25 cellular contexts compared by ENCODE assay signal in genomic region chr3:187586226-187586625, GRCh38.
"Had no signal": no experiment of that assay in that cellular context is flagged by ENCODE, and none has a peak within 500 bp of the region (broad histone marks: within the 10 kb centered on the region; RNA-seq: fewer than 3 reads in every experiment).

No MANE protein-coding gene starts in this region.

- DNase-seq: activated CD4-positive, alpha-beta memory T cell treated with anti-CD3 and anti-CD28 coated beads for 36 hours; activated CD4-positive, alpha-beta T cell treated with anti-CD3 and anti-CD28 coated beads for 36 hours; activated CD4-positive, alpha-beta T cell treated with anti-CD3 and anti-CD28 coated beads, Interleukin-2, amount 10 ng/mL, durations not matched to agents 24 days and 14 days; activated CD4-positive, CD25-positive, alpha-beta regulatory T cell; activated CD4-positive, CD25-positive, alpha-beta regulatory T cell treated with anti-CD3 and anti-CD28 coated beads, Interleukin-2, amount 50 U/mL, for 72 hours; activated CD8-positive, alpha-beta memory T cell treated with anti-CD3 and anti-CD28 coated beads, Interleukin-2, amount 10 ng/mL, durations not matched to agents 7 days and 5 days; activated CD8-positive, alpha-beta memory T cell treated with anti-CD3 and anti-CD28 coated beads, Interleukin-2, amount 50 U/mL, for 4 hours; activated CD8-positive, alpha-beta T cell treated with anti-CD3 and anti-CD28 coated beads, Interleukin-2, amount 10 ng/mL, durations not matched to agents 7 days and 5 days; activated effector memory CD4-positive, alpha-beta T cell treated with anti-CD3 and anti-CD28 coated beads, Interleukin-2, amount 50 U/mL, for 16 hours; activated naive CD4-positive, alpha-beta T cell treated with anti-CD3 and anti-CD28 coated beads for 36 hours; activated naive CD8-positive, alpha-beta T cell treated with anti-CD3 and anti-CD28 coated beads for 36 hours; activated naive CD8-positive, alpha-beta T cell treated with anti-CD3 and anti-CD28 coated beads, Interleukin-2, amount 50 U/mL, for 24 hours; activated T-cell treated with anti-CD3 and anti-CD28 coated beads, Interleukin-2, amount 50 U/mL, for 1 hour; activated T-cell treated with anti-CD3 and anti-CD28 coated beads, Interleukin-2, amount 50 U/mL, for 48 hours; adrenal gland; amygdala; aorta; body of pancreas; caudate nucleus; cortex of kidney; dermis blood vessel endothelial cell; effector CD4-positive, alpha-beta T cell; effector memory CD8-positive, alpha-beta T cell; head of caudate nucleus; hippocampal formation had no signal

- ATAC-seq: activated CD4-positive, alpha-beta T cell treated with anti-CD3 and anti-CD28 coated beads for 36 hours; activated CD8-positive, alpha-beta memory T cell treated with anti-CD3 and anti-CD28 coated beads, Interleukin-2, amount 10 ng/mL, durations not matched to agents 7 days and 5 days; activated CD8-positive, alpha-beta T cell treated with anti-CD3 and anti-CD28 coated beads, Interleukin-2, amount 10 ng/mL, durations not matched to agents 7 days and 5 days; activated naive CD8-positive, alpha-beta T cell treated with anti-CD3 and anti-CD28 coated beads, Interleukin-2, amount 50 U/mL, for 24 hours; body of pancreas; effector memory CD8-positive, alpha-beta T cell had no signal
